29 cellular contexts compared by ENCODE assay signal in genomic region chr9:95615246-95615645, GRCh38.
"Had no signal": no experiment of that assay in that cellular context is flagged by ENCODE, and none has a peak within 500 bp of the region (broad histone marks: within the 10 kb centered on the region; RNA-seq: fewer than 3 reads in every experiment).

No MANE protein-coding gene starts in this region.

- H3K9me3 Mint-ChIP-seq: immature natural killer cell had no signal

- H3K9me3 ChIP-seq: lower lobe of right lung, ovary, prostate gland, suprapubic skin, thoracic aorta, upper lobe of right lung had no signal

- FAIRE-seq: islet of Langerhans, kidney had no signal

- H3K4me3 Mint-ChIP-seq: immature natural killer cell; naive thymus-derived CD8-positive, alpha-beta T cell; nephron; neural progenitor cell; stimulated activated naive B cell treated with anti-CD40 and anti-IgM and Interleukin-4, amounts not matched to agents 10 μg/mL and 1 μg/mL and 100 μg/mL, for 72 hours had no signal

- DNase-seq: hippocampal formation; immature natural killer cell; kidney; left colon; left lung; lower lobe of right lung; mammary epithelial cell; mesenchymal stem cell; naive thymus-derived CD8-positive, alpha-beta T cell; ovary; retina; right cardiac atrium; stimulated activated CD4-positive, alpha-beta T cell treated with anti-CD3 and anti-CD28 coated beads, Interleukin-12 subunit alpha, Interleukin-12 subunit beta, amount 100 ng/mL, for 4 hours; stimulated activated CD4-positive, alpha-beta T cell treated with anti-CD3 and anti-CD28 coated beads, Interleukin-15, amount 100 ng/mL, for 24 hours; stimulated activated CD4-positive, alpha-beta T cell treated with anti-CD3 and anti-CD28 coated beads, Interleukin-2, amount 100 ng/mL, for 24 hours; stimulated activated CD4-positive, alpha-beta T cell treated with anti-CD3 and anti-CD28 coated beads, Interleukin-4, amount 100 ng/mL, for 1 hour; stimulated activated naive B cell treated with anti-CD40 and anti-IgM and Interleukin-4, amounts not matched to agents 10 μg/mL and 1 μg/mL and 100 μg/mL, for 72 hours; stimulated activated naive CD8-positive, alpha-beta T cell treated with anti-CD3 and anti-CD28 coated beads, Interleukin-15, Interleukin-2, amounts not matched to agents 100 U/mL and 50 U/mL, for 24 hours; stomach; tibial artery; trophoblast cell; upper lobe of right lung had no signal

- H3K27ac Mint-ChIP-seq: naive thymus-derived CD8-positive, alpha-beta T cell; nephron; stimulated activated naive B cell treated with anti-CD40 and anti-IgM and Interleukin-4, amounts not matched to agents 10 μg/mL and 1 μg/mL and 100 μg/mL, for 72 hours had no signal

- H3K27me3 ChIP-seq: left lung, neural progenitor cell, ovary, stomach, upper lobe of right lung had no signal

- H3K4me1 Mint-ChIP-seq: immature natural killer cell; nephron; stimulated activated naive B cell treated with anti-CD40 and anti-IgM and Interleukin-4, amounts not matched to agents 10 μg/mL and 1 μg/mL and 100 μg/mL, for 72 hours had no signal

- H3K4me3 ChIP-seq: left lung, lower lobe of right lung, neural progenitor cell, ovary, prostate gland, skin epidermis, stomach, suprapubic skin, thoracic aorta, tibial artery, upper lobe of right lung had no signal

- H3K27ac ChIP-seq: left lung, lower lobe of right lung, neural progenitor cell, ovary, prostate gland, skin epidermis, stomach, suprapubic skin, thoracic aorta, tibial artery, upper lobe of right lung had no signal

- H3K36me3 Mint-ChIP-seq: immature natural killer cell; naive thymus-derived CD8-positive, alpha-beta T cell; neural progenitor cell; stimulated activated naive B cell treated with anti-CD40 and anti-IgM and Interleukin-4, amounts not matched to agents 10 μg/mL and 1 μg/mL and 100 μg/mL, for 72 hours had no signal

- H3K36me3 ChIP-seq: left lung, lower lobe of right lung, neural progenitor cell, ovary, prostate gland, stomach, suprapubic skin, thoracic aorta, tibial artery, upper lobe of right lung had no signal
